In the genomic region with DNA sequence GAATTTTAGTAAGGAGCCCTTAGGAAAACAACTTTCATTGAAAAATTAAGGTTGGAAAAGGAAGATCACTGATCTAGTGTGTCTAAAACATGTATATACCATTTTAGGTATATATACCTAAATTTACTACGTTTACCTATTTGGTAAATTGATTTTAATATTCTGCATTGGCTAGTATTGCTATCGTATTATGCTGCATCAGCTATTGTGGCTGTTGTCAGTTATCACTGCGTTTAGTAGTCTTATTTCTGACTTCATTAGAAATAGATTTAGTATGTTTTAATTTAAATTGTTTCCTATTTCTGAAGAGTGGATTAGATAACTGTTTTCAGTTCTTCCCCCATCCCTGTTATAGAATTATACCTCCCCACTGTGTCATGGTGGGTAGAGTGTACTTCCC, we compare ENCODE assay signal across 8 cellular contexts.
"Had no signal": no experiment of that assay in that cellular context is flagged by ENCODE, and none has a peak within 500 bp of the region (broad histone marks: within the 10 kb centered on the region; RNA-seq: fewer than 3 reads in every experiment).

No MANE protein-coding gene starts in this region.

- ATAC-seq: GM12878 had no signal

- H3K4me3 ChIP-seq: GM12878 had no signal

- DNase-seq: GDM1, GF-D8 had no signal

- FAIRE-seq: G401.6, GM12878, GM12891, GM12892, GM18507, GM19239 had no signal
